Comparison of ENCODE assay signal across 20 cellular contexts in genomic region chr7:995571-995970, GRCh38. TPM values are rescaled to one million over a fixed set of nuclear protein-coding genes. Genes with fewer than 3 reads are reported as not detected.
A peak's percentile ranks its signal among the peaks of the same experiment; 100 is the strongest.
DNase-seq lines count a peak whose midpoint lies in the region; ATAC-seq, FAIRE-seq and TF ChIP-seq lines count a peak whose summit lies in the region.
"Had no signal": no experiment of that assay in that cellular context is flagged by ENCODE, and none has a peak within 500 bp of the region (broad histone marks: within the 10 kb centered on the region; RNA-seq: fewer than 3 reads in every experiment).

No MANE protein-coding gene starts in this region.

- H3K79me1 ChIP-seq in H1 (ENCODE audit: low read depth, low read length): no peaks in the 10 kb centered on the region

- H3K4me1 ChIP-seq in DOHH2 (ENCODE audit: control insufficient read depth, low read length) (peaks cover 61% of the 10 kb centered on the region), OCI-LY1 (ENCODE audit: insufficient read depth, low read length, severe bottlenecking) (peaks cover 89% of the 10 kb centered on the region), H1 (replicated peaks in 1 of 4; ENCODE audit: control insufficient read depth in 3 of 4, insufficient read depth in 4 of 4, low read length in 3 of 4) (peaks cover 0 to 6% (median 2%) of the 10 kb centered on the region in 4 experiments; a peak in 3 of 7 replicates)

- H3K23ac ChIP-seq in H1 (ENCODE audit: insufficient read length): no peak overlapping the region

- H3K4ac ChIP-seq in H1 (replicated peaks; ENCODE audit: insufficient read length, low read depth, low read length): no peak overlapping the region

- H3K27ac ChIP-seq in DOHH2 (ENCODE audit: low read depth, low read length): peak overlapping the region; percentile 51; the same call in 1 of the 2 replicates
- H3K27ac ChIP-seq in OCI-LY1 (ENCODE audit: low read depth, low read length, poor library complexity, severe bottlenecking): peak overlapping the region; percentile 66
- no peak overlapping the region for H3K27ac ChIP-seq in H1 (ENCODE audit: low read depth, low read length)
- H3K27ac ChIP-seq: C4-2B, HL-60 had no signal

- H4K8ac ChIP-seq in H1 (ENCODE audit: extremely low read depth, insufficient read depth, low read length): 0 out of 2 replicates have a peak overlapping the region, but pooled peaks have one; percentile 18

- no peak overlapping the region for H2AK5ac ChIP-seq in H1 (ENCODE audit: low read depth, low read length)

- no peak for FAIRE-seq in H1 (lab: Jason Lieb, UNC)
- FAIRE-seq: D721Med, GM19239, H54, K562 had no signal

- no peak for DNase-seq in H1 (ENCODE audit: low read depth in 1 of 2, low spot score in 2 of 2)
- no peak for DNase-seq in retinal pigment epithelial cell (ENCODE audit: low read depth)
- DNase-seq: ACHN; CD4-positive, alpha-beta memory T cell; COR-L47; DND-41; Kasumi-1 had no signal

- H4K91ac ChIP-seq in H1 (replicated peaks; ENCODE audit: insufficient read length, low read length): no peak overlapping the region

- H3K27me3 ChIP-seq in DOHH2 (ENCODE audit: control insufficient read depth, low read length): no peaks in the 10 kb centered on the region
- no peaks in the 10 kb centered on the region for H3K27me3 ChIP-seq in OCI-LY1 (ENCODE audit: insufficient read depth, low read length)
- H3K27me3 ChIP-seq in H1 (replicated peaks in 1 of 4; ENCODE audit: control insufficient read depth in 3 of 4, extremely low read depth in 1 of 4, insufficient read depth in 3 of 4, low read length in 3 of 4): no peaks in the 10 kb centered on the region

- H3K18ac ChIP-seq in H1 (ENCODE audit: extremely low read depth, low read length): no peak overlapping the region

- TF ChIP-seq CTCF in DOHH2 (IDR thresholded peaks at IDR 0.05; ENCODE audit: low read depth, low read length, poor library complexity, severe bottlenecking) (no peak), OCI-LY1 (IDR thresholded peaks at IDR 0.05; ENCODE audit: low read length) (0 out of 2 replicates have a peak, but pooled peaks have one; percentile 20), H1 (IDR thresholded peaks at IDR 0.05; ENCODE audit: control extremely low read depth in 1 of 3, insufficient read depth in 1 of 3, low read depth in 1 of 3, low read length in 3 of 3) (no peak), retinal pigment epithelial cell (conservative IDR thresholded peaks at IDR 0.05; ENCODE audit: low read depth, low read length) (peak; percentile 3)

- no peak overlapping the region for H3K14ac ChIP-seq in H1 (ENCODE audit: insufficient read length)

- no peak overlapping the region for H2BK20ac ChIP-seq in H1 (ENCODE audit: low read length)

- H3K4me2 ChIP-seq in DOHH2 (ENCODE audit: low read length) (peak overlapping the region; percentile 58), OCI-LY1 (ENCODE audit: low read length) (peak overlapping the region; percentile 42; the same call in 1 of the 2 replicates), H1 (ENCODE audit: insufficient read depth in 1 of 2, low read depth in 2 of 2, low read length in 2 of 2) (no peak overlapping the region)

- no peak for TF ChIP-seq RAD21 in H1 (IDR thresholded peaks at IDR 0.05 in 1 of 2, conservative IDR thresholded peaks at IDR 0.05 in 1 of 2; ENCODE audit: low read depth in 2 of 2, low read length in 2 of 2)

- H3K9me3 ChIP-seq in DOHH2 (ENCODE audit: control insufficient read depth, insufficient read depth, low read length) (no peaks in the 10 kb centered on the region), OCI-LY1 (ENCODE audit: low read length) (no peaks in the 10 kb centered on the region), H1 (ENCODE audit: insufficient read depth in 2 of 2, low read depth in 1 of 2, low read length in 1 of 2) (no peaks in the 10 kb centered on the region)

- 93% methylated on average over 14 of the region's 14 CpGs; no CpG with 5 or more reads in 1 of the 2 experiments for WGBS in H1 (ENCODE audit: extremely low coverage in 1 of 2, insufficient coverage in 1 of 2, insufficient read length in 1 of 2, insufficient replicate concordance in 2 of 2, low coverage in 1 of 2, low lambda C conversion rate in 2 of 2, missing lambda C conversion rate in 1 of 2), 2 experiments

- ATAC-seq in HG03097 (IDR thresholded peaks at IDR 0.05; ENCODE audit: low FRiP score, unreplicated experiment) (no peak), GM21423 (IDR thresholded peaks at IDR 0.05; ENCODE audit: unreplicated experiment) (no peak), HG03520 (IDR thresholded peaks at IDR 0.05; ENCODE audit: unreplicated experiment) (no peak), GM18505 (IDR thresholded peaks at IDR 0.05; ENCODE audit: unreplicated experiment) (no peak)
- ATAC-seq: K562 had no signal

- CTCF ChIA-PET in H1 (lab: Charles Lee; ENCODE audit: partially characterized antibody): interaction anchor here (0.5 to 10.0 kb wide), 17 partner anchors 10 to 596 kb away, joined by 3 to 143 read pairs (median 6); partner anchors contain the start of gene GPR146

- H2BK5ac ChIP-seq in H1 (ENCODE audit: low read depth, low read length): no peak overlapping the region; the same call in 1 of the 2 replicates

- H3F3A ChIP-seq in DOHH2 (ENCODE audit: control insufficient read depth, insufficient read depth) (peaks cover 21% of the 10 kb centered on the region), OCI-LY1 (ENCODE audit: insufficient read depth, low read length) (no peaks in the 10 kb centered on the region; the same call in 1 of the 2 replicates)

- no peak overlapping the region for H3K56ac ChIP-seq in H1 (replicated peaks; ENCODE audit: insufficient read length, low read depth, low read length)

- H2BK15ac ChIP-seq in H1 (ENCODE audit: low read length): no peak overlapping the region

- H4K20me1 ChIP-seq in DOHH2 (ENCODE audit: control insufficient read depth, insufficient read depth, low read depth, low read length) (no peaks in the 10 kb centered on the region), OCI-LY1 (ENCODE audit: insufficient read depth, low read length) (no peaks in the 10 kb centered on the region), H1 (replicated peaks in 1 of 2; ENCODE audit: control insufficient read depth in 1 of 2, insufficient read depth in 2 of 2, low read length in 2 of 2) (peaks cover 0 to 2% of the 10 kb centered on the region in 2 experiments)

- peaks cover 46% of the 10 kb centered on the region for H3K36me3 ChIP-seq in DOHH2 (ENCODE audit: control insufficient read depth, low read length)
- peaks cover 5% of the 10 kb centered on the region; the same call in 1 of the 2 replicates for H3K36me3 ChIP-seq in OCI-LY1 (ENCODE audit: insufficient read depth, low read length)
- no peaks in the 10 kb centered on the region for H3K36me3 ChIP-seq in H1 (ENCODE audit: control insufficient read depth in 2 of 4, insufficient read depth in 4 of 4, low read length in 3 of 4)

- peak overlapping the region; percentile 37; the same call in 1 of the 2 replicates for H3K9ac ChIP-seq in OCI-LY1 (ENCODE audit: low read length)
- H3K9ac ChIP-seq in H1 (replicated peaks in 1 of 4; ENCODE audit: extremely low read depth in 1 of 4, low read depth in 3 of 4, low read length in 3 of 4): no peak overlapping the region

- TF ChIP-seq EP300 in H1 (IDR thresholded peaks at IDR 0.05; ENCODE audit: borderline replicate concordance in 1 of 2, low read depth in 2 of 2, low read length in 2 of 2): no peak

- H2BK12ac ChIP-seq in H1 (ENCODE audit: low read depth, low read length): no peak overlapping the region

- no peak overlapping the region for H2AFZ ChIP-seq in OCI-LY1 (ENCODE audit: low read length)
- no peak overlapping the region for H2AFZ ChIP-seq in H1 (ENCODE audit: low read length)

- H4K5ac ChIP-seq in H1 (ENCODE audit: insufficient read length, low read depth, low read length): no peak overlapping the region

- H3K79me2 ChIP-seq in DOHH2 (ENCODE audit: control insufficient read depth, low read length): no peaks in the 10 kb centered on the region
- H3K79me2 ChIP-seq in OCI-LY1 (ENCODE audit: insufficient read depth, low read length): no peaks in the 10 kb centered on the region
- H3K79me2 ChIP-seq in H1 (ENCODE audit: control insufficient read depth in 1 of 2, insufficient read depth in 2 of 2, low read length in 2 of 2): no peaks in the 10 kb centered on the region

- H3K23me2 ChIP-seq in H1 (ENCODE audit: low read depth, low read length): no peaks in the 10 kb centered on the region

- POLR2A ChIA-PET in H1 (lab: Charles Lee; ENCODE audit: partially characterized antibody): interaction anchor here (0.7 to 1.7 kb wide), 4 partner anchors 20 to 79 kb away, joined by 3 to 4 read pairs (median 4); partner anchors contain the start of gene COX19

- H3K9me2 ChIP-seq in DOHH2 (replicated peaks; ENCODE audit: control insufficient read depth, low read length): no peaks in the 10 kb centered on the region
- no peaks in the 10 kb centered on the region for H3K9me2 ChIP-seq in OCI-LY1 (ENCODE audit: low read depth, low read length)

- TF ChIP-seq POLR2A in H1 (IDR thresholded peaks at IDR 0.05; ENCODE audit: control extremely low read depth in 1 of 2, low read depth in 2 of 2, low read length in 2 of 2) (no peak), GM18505 (IDR thresholded peaks at IDR 0.05; ENCODE audit: borderline replicate concordance, extremely low read depth, insufficient read depth, insufficient read length) (no peak)

- H2BK120ac ChIP-seq in H1 (replicated peaks; ENCODE audit: low read depth, low read length): no peak overlapping the region

- H3K4me3 ChIP-seq in DOHH2 (ENCODE audit: low read length) (peak overlapping the region; percentile 10), OCI-LY1 (ENCODE audit: low read depth, low read length, poor library complexity, severe bottlenecking) (peak overlapping the region; percentile 21), H1 (ENCODE audit: extremely low read depth in 1 of 4, insufficient read depth in 2 of 4, low read depth in 3 of 4, low read length in 4 of 4) (no peak overlapping the region), retinal pigment epithelial cell (ENCODE audit: low read length) (no peak overlapping the region)
- H3K4me3 ChIP-seq: K562 had no signal

RNA-seq across cellular contexts. Expression of gene CYP2W1, which starts 12.6 kb away (rescaled TPM):
- not detected in 2 replicates for total RNA-seq in H1 (2021; fragmentation: NEBNext Ultra II Directional; extraction: Animal tissue kit (Norgen Biotek cat#: 25700))
- 0.05 TPM in 1 of 2 replicates, not detected in the other for polyA plus RNA-seq in H1 (2011; rRNA removed)
- polyA plus RNA-seq in H1 (2011; cell fraction: cytosol; rRNA removed): 0.04 TPM
- 0.16 TPM for polyA plus RNA-seq in H1 (2011; cell fraction: nucleus; rRNA removed)
- polyA plus RNA-seq in H1 (2012, experiment 1 of 2): 0.08 to 0.14 TPM (median 0.13 TPM) in 3 of 4 replicates, not detected in the other
- polyA plus RNA-seq in H1 (2012, experiment 2 of 2): not detected
- not detected for polyA plus RNA-seq in H1 (2013, experiment 1 of 2)
- polyA plus RNA-seq in H1 (2013, experiment 2 of 2): 0.04 TPM
- polyA minus RNA-seq in H1 (2011; rRNA and poly(A)+ RNA removed): not detected in 2 replicates
- not detected for polyA minus RNA-seq in H1 (2011; cell fraction: cytosol; rRNA and poly(A)+ RNA removed)
- not detected for polyA minus RNA-seq in H1 (2011; cell fraction: nucleus; rRNA and poly(A)+ RNA removed)
- total RNA-seq: A172; CD4-positive, alpha-beta memory T cell; K562 had no signal
- polyA plus RNA-seq: CD4-positive, alpha-beta memory T cell; K562 had no signal

RNA-seq across cellular contexts. Expression of gene COX19, which starts 20.2 kb away (rescaled TPM):
- total RNA-seq in H1 (2021; fragmentation: NEBNext Ultra II Directional; extraction: Animal tissue kit (Norgen Biotek cat#: 25700)): 7.9 and 9.0 TPM in 2 replicates
- polyA plus RNA-seq in H1 (2011; rRNA removed): 3.9 and 5.8 TPM in 2 replicates
- polyA plus RNA-seq in H1 (2011; cell fraction: cytosol; rRNA removed): 5.7 TPM
- polyA plus RNA-seq in H1 (2011; cell fraction: nucleus; rRNA removed): 8.0 TPM
- 5.4 to 7.9 TPM (median 6.1 TPM) in 4 replicates for polyA plus RNA-seq in H1 (2012, experiment 1 of 2)
- polyA plus RNA-seq in H1 (2012, experiment 2 of 2): 3.6 TPM
- 7.3 TPM for polyA plus RNA-seq in H1 (2013, experiment 1 of 2)
- 7.1 TPM for polyA plus RNA-seq in H1 (2013, experiment 2 of 2)
- polyA minus RNA-seq in H1 (2011; rRNA and poly(A)+ RNA removed): 4.2 and 7.6 TPM in 2 replicates
- 3.3 TPM for polyA minus RNA-seq in H1 (2011; cell fraction: cytosol; rRNA and poly(A)+ RNA removed)
- 13.6 TPM for polyA minus RNA-seq in H1 (2011; cell fraction: nucleus; rRNA and poly(A)+ RNA removed)

RNA-seq across cellular contexts. Expression of gene ADAP1, which starts 41.1 kb away (rescaled TPM):
- total RNA-seq in H1 (2021; fragmentation: NEBNext Ultra II Directional; extraction: Animal tissue kit (Norgen Biotek cat#: 25700)): 5.4 and 5.8 TPM in 2 replicates
- 6.1 and 8.1 TPM in 2 replicates for polyA plus RNA-seq in H1 (2011; rRNA removed)
- 7.0 TPM for polyA plus RNA-seq in H1 (2011; cell fraction: cytosol; rRNA removed)
- 14.6 TPM for polyA plus RNA-seq in H1 (2011; cell fraction: nucleus; rRNA removed)
- 6.7 to 9.5 TPM (median 9.3 TPM) in 4 replicates for polyA plus RNA-seq in H1 (2012, experiment 1 of 2)
- 10.2 TPM for polyA plus RNA-seq in H1 (2012, experiment 2 of 2)
- polyA plus RNA-seq in H1 (2013, experiment 1 of 2): 5.6 TPM
- 4.6 TPM for polyA plus RNA-seq in H1 (2013, experiment 2 of 2)
- 4.6 and 6.6 TPM in 2 replicates for polyA minus RNA-seq in H1 (2011; rRNA and poly(A)+ RNA removed)
- 6.6 TPM for polyA minus RNA-seq in H1 (2011; cell fraction: cytosol; rRNA and poly(A)+ RNA removed)
- polyA minus RNA-seq in H1 (2011; cell fraction: nucleus; rRNA and poly(A)+ RNA removed): 6.3 TPM

RNA-seq across cellular contexts. Expression of gene GPR146, which starts 48.8 kb away (rescaled TPM):
- 0.54 and 1.8 TPM in 2 replicates for total RNA-seq in H1 (2021; fragmentation: NEBNext Ultra II Directional; extraction: Animal tissue kit (Norgen Biotek cat#: 25700))
- polyA plus RNA-seq in H1 (2011; rRNA removed): 2.7 and 3.9 TPM in 2 replicates
- polyA plus RNA-seq in H1 (2011; cell fraction: cytosol; rRNA removed): 2.5 TPM
- polyA plus RNA-seq in H1 (2011; cell fraction: nucleus; rRNA removed): 3.3 TPM
- 0.62 to 1.8 TPM (median 1.3 TPM) in 4 replicates for polyA plus RNA-seq in H1 (2012, experiment 1 of 2)
- polyA plus RNA-seq in H1 (2012, experiment 2 of 2): 2.0 TPM
- polyA plus RNA-seq in H1 (2013, experiment 1 of 2): 1.1 TPM
- 0.79 TPM for polyA plus RNA-seq in H1 (2013, experiment 2 of 2)
- 2.9 and 4.5 TPM in 2 replicates for polyA minus RNA-seq in H1 (2011; rRNA and poly(A)+ RNA removed)
- polyA minus RNA-seq in H1 (2011; cell fraction: cytosol; rRNA and poly(A)+ RNA removed): 0.81 TPM
- polyA minus RNA-seq in H1 (2011; cell fraction: nucleus; rRNA and poly(A)+ RNA removed): 3.9 TPM

Comparison
In these comparisons a context has a peak if more than half of its experiments do, and no peak if none do; other contexts are left out.
1. H3K4me2 ChIP-seq: peak in DOHH2 (single experiment) and OCI-LY1 (single experiment); none in H1 (0 of 2).
2. H3K4me3 ChIP-seq: peak in DOHH2 (single experiment) and OCI-LY1 (single experiment); none in H1 (0 of 4) and retinal pigment epithelial cell (single experiment).
3. CTCF ChIP-seq: peak in OCI-LY1 (single experiment) and retinal pigment epithelial cell (single experiment); none in DOHH2 (single experiment) and H1 (0 of 3).